24 cellular contexts compared by ENCODE assay signal in genomic region chr1:167996266-167996665, GRCh38. TPM values are rescaled to one million over a fixed set of nuclear protein-coding genes. Genes with fewer than 3 reads are reported as not detected.
DNase-seq lines count a peak whose midpoint lies in the region; ATAC-seq, FAIRE-seq and TF ChIP-seq lines count a peak whose summit lies in the region.
"Had no signal": no experiment of that assay in that cellular context is flagged by ENCODE, and none has a peak within 500 bp of the region (broad histone marks: within the 10 kb centered on the region; RNA-seq: fewer than 3 reads in every experiment).

No MANE protein-coding gene starts in this region.

- H3K27ac ChIP-seq in astrocyte (ENCODE audit: low read depth, low read length) = no peak overlapping the region
- H3K27ac ChIP-seq: BLaER1 treated with 17β-estradiol and CSF1 and Interleukin-3, amounts not matched to agents 10 nM and 100 nM; GM23248; KMS-11; PC-9; SK-N-MC had no signal

- no peak overlapping the region for H2AFZ ChIP-seq in astrocyte (ENCODE audit: low read depth, low read length)
- H2AFZ ChIP-seq: GM23248, PC-9 had no signal

- peaks cover 11% of the 10 kb centered on the region for H3K36me3 Mint-ChIP-seq in astrocyte (ENCODE audit: low read depth, unreplicated experiment)

- TF ChIP-seq CTCF in GM06990 (IDR thresholded peaks at IDR 0.05; ENCODE audit: insufficient read depth, low read length, poor library complexity, severe bottlenecking) = no peak
- no peak for TF ChIP-seq CTCF in astrocyte (IDR thresholded peaks at IDR 0.05; ENCODE audit: insufficient read depth, low read depth, low read length)

- H3K27ac Mint-ChIP-seq in astrocyte (ENCODE audit: unreplicated experiment) = peak overlapping the region; percentile 10

- peak; percentile 51 for DNase-seq in GM06990 (ENCODE audit: extremely low read depth, insufficient read length)
- DNase-seq in GM12891 (ENCODE audit: insufficient read length, low spot score) = no peak
- DNase-seq in astrocyte (ENCODE audit: low read depth) = no peak
- DNase-seq in T-helper 1 cell = no peak
- DNase-seq in UCSD-AML1 (lab: John Stamatoyannopoulos, UW; ENCODE audit: unreplicated experiment) = no peak
- DNase-seq: Caco-2; CD4-positive, alpha-beta memory T cell; DND-41; GM23248; HCEC 1CT; IMR-90; NCI-H1417; NCI-H1694 treated with DMSO at 0.1 percent for 48 hours; NCI-H446; NCI-H526 treated with DMSO at 0.1 percent for 48 hours; PC-9; RPMI8226; SHP77 treated with DMSO at 0.1 percent for 48 hours; SW 1271 had no signal

- H3K4me2 ChIP-seq in astrocyte (ENCODE audit: low read length) = no peak overlapping the region
- H3K4me2 ChIP-seq: BLaER1 treated with 17β-estradiol and CSF1 and Interleukin-3, amounts not matched to agents 10 nM and 100 nM; KMS-11; PC-9 had no signal

- FAIRE-seq in GM12891 (lab: Jason Lieb, UNC) (peak; percentile 41), astrocyte (lab: Jason Lieb, UNC) (no peak)

- peaks cover 5% of the 10 kb centered on the region for H3K4me1 Mint-ChIP-seq in astrocyte (ENCODE audit: low read depth, unreplicated experiment)

- no peaks in the 10 kb centered on the region for H3K9me3 ChIP-seq in astrocyte (ENCODE audit: insufficient read depth, low read depth, low read length)
- H3K9me3 ChIP-seq: BLaER1 treated with 17β-estradiol and CSF1 and Interleukin-3, amounts not matched to agents 10 nM and 100 nM; Caco-2 had no signal

- H3K36me3 ChIP-seq in GM06990 (ENCODE audit: control insufficient read depth, insufficient read depth, low read length) (peaks cover 1% of the 10 kb centered on the region; the same call in 1 of the 2 replicates), astrocyte (ENCODE audit: insufficient read depth, low read length) (peaks cover 6% of the 10 kb centered on the region)

- no peaks in the 10 kb centered on the region for H3K79me2 ChIP-seq in astrocyte (ENCODE audit: insufficient read depth, low read length)

- H3K4me3 ChIP-seq in GM06990 (replicated peaks; ENCODE audit: low read depth, low read length) (no peak overlapping the region), astrocyte (ENCODE audit: insufficient read depth, low read depth, low read length) (no peak overlapping the region)
- H3K4me3 ChIP-seq: BLaER1 treated with 17β-estradiol and CSF1 and Interleukin-3, amounts not matched to agents 10 nM and 100 nM; GM23248; PC-9; SK-N-MC had no signal

- H3K27me3 Mint-ChIP-seq in astrocyte (ENCODE audit: low read depth, unreplicated experiment) = no peaks in the 10 kb centered on the region
- H3K27me3 Mint-ChIP-seq: CD4-positive, alpha-beta memory T cell had no signal

- no peaks in the 10 kb centered on the region for H4K20me1 ChIP-seq in astrocyte (ENCODE audit: insufficient read depth, low read length)

- H3K4me3 Mint-ChIP-seq in astrocyte (ENCODE audit: unreplicated experiment) = no peak overlapping the region
- H3K4me3 Mint-ChIP-seq: CD4-positive, alpha-beta memory T cell had no signal

- H3K9me3 Mint-ChIP-seq in astrocyte (ENCODE audit: unreplicated experiment) = no peaks in the 10 kb centered on the region

- no peaks in the 10 kb centered on the region for H3K4me1 ChIP-seq in astrocyte (ENCODE audit: insufficient read depth, low read length)
- H3K4me1 ChIP-seq: BLaER1 treated with 17β-estradiol and CSF1 and Interleukin-3, amounts not matched to agents 10 nM and 100 nM; Caco-2 had no signal

- no peaks in the 10 kb centered on the region for H3K27me3 ChIP-seq in GM06990 (replicated peaks; ENCODE audit: control insufficient read depth, insufficient read depth, low read length)
- no peaks in the 10 kb centered on the region for H3K27me3 ChIP-seq in astrocyte (ENCODE audit: insufficient read depth, low read length)
- H3K27me3 ChIP-seq: BLaER1 treated with 17β-estradiol and CSF1 and Interleukin-3, amounts not matched to agents 10 nM and 100 nM had no signal

- peak; percentile 63 for ATAC-seq in HG03442 (IDR thresholded peaks at IDR 0.05; ENCODE audit: unreplicated experiment)
- no peak for ATAC-seq in HG03457 (IDR thresholded peaks at IDR 0.05; ENCODE audit: unreplicated experiment)

- no peak overlapping the region for H3K9ac ChIP-seq in astrocyte (ENCODE audit: low read length)
- H3K9ac ChIP-seq: BLaER1 treated with 17β-estradiol and CSF1 and Interleukin-3, amounts not matched to agents 10 nM and 100 nM; GM23248; KMS-11 had no signal

- no peak for TF ChIP-seq POLR2A in GM12891 (IDR thresholded peaks at IDR 0.05; ENCODE audit: low read depth, low read length)

TF ChIP-seq in GM12891, 5 proteins besides CTCF, POLR2A, EP300 and RAD21:
- TF ChIP-seq TAF1 (IDR thresholded peaks at IDR 0.05; ENCODE audit: low read depth, low read length) (no peak), SPI1 (IDR thresholded peaks at IDR 0.05; ENCODE audit: low read depth, low read length) (0 out of 2 replicates have a peak, but pooled peaks have one; percentile 6)
TF ChIP-seq in GM12891: peak in this region for 1.

RNA-seq across cellular contexts. Expression of gene MPC2, which starts 59.4 kb away (rescaled TPM):
- polyA plus RNA-seq in GM12891 (2012; ENCODE audit: low read depth, missing spikeins) = 76.2 TPM
- total RNA-seq in astrocyte = 53.2 and 62.3 TPM in 2 replicates

RNA-seq across cellular contexts. Expression of gene DCAF6, which starts 59.8 kb away (rescaled TPM):
- polyA plus RNA-seq in GM12891 (2012; ENCODE audit: low read depth, missing spikeins) = 27.9 TPM
- 57.1 and 57.4 TPM in 2 replicates for total RNA-seq in astrocyte
